ENCODE assay signal across 8 cellular contexts in genomic region chr6:26199773-26200728, GRCh38.
A peak's percentile ranks its signal among the peaks of the same experiment; 100 is the strongest.
DNase-seq lines count a peak whose midpoint lies in the region; ATAC-seq and TF ChIP-seq lines count a peak whose summit lies in the region.

No MANE protein-coding gene starts in this region.

- CTCF ChIA-PET in activated CD4-positive, alpha-beta T cell treated with anti-CD3 and anti-CD28 coated beads for 36 hours (lab: Charles Lee), result interaction anchor here (0.8 to 3.6 kb wide), 9 partner anchors 11 to 174 kb away, joined by 3 to 30 read pairs (median 5); a partner anchor contains a TSS

- ATAC-seq in activated CD4-positive, alpha-beta T cell treated with anti-CD3 and anti-CD28 coated beads for 36 hours, result peak; percentile 8
- ATAC-seq in HG02798 (IDR thresholded peaks at IDR 0.05; ENCODE audit: poor library complexity, unreplicated experiment) (no peak), HG03342 (IDR thresholded peaks at IDR 0.05; ENCODE audit: unreplicated experiment) (no peak)

- H3K27ac ChIP-seq in OCI-LY1 (ENCODE audit: low read depth, low read length, poor library complexity, severe bottlenecking) (peak overlapping the region; percentile 99), muscle layer of duodenum (ENCODE audit: low read length) (peak overlapping the region; percentile 93)

- intact Hi-C loops in activated CD4-positive, alpha-beta T cell treated with anti-CD3 and anti-CD28 coated beads for 36 hours (cut with DNase I, micrococcal nuclease), result loop anchor here (1.0 to 5.0 kb wide), 14 partner anchors 16 to 1692 kb away; a partner anchor contains a TSS

- H3K9me3 ChIP-seq in OCI-LY1 (ENCODE audit: low read length) (no peaks in the 10 kb centered on the region), muscle layer of duodenum (ENCODE audit: control insufficient read depth in 1 of 2, low read length in 2 of 2) (no peaks in the 10 kb centered on the region)

- no peaks in the 10 kb centered on the region for H3K27me3 ChIP-seq in OCI-LY1 (ENCODE audit: insufficient read depth, low read length)
- peaks cover 3% of the 10 kb centered on the region for H3K27me3 ChIP-seq in muscle layer of duodenum (ENCODE audit: low read depth, low read length)

- no peaks in the 10 kb centered on the region for H3K9me2 ChIP-seq in OCI-LY1 (ENCODE audit: low read depth, low read length)

- peak overlapping the region; percentile 98 for H3K4me3 Mint-ChIP-seq in activated CD4-positive, alpha-beta T cell treated with anti-CD3 and anti-CD28 coated beads for 36 hours

- peak overlapping the region; percentile 99 for H3K27ac Mint-ChIP-seq in activated CD4-positive, alpha-beta T cell treated with anti-CD3 and anti-CD28 coated beads for 36 hours

- peak overlapping the region; percentile 92 for H3K9ac ChIP-seq in OCI-LY1 (ENCODE audit: low read length)

- no peak for DNase-seq in activated CD4-positive, alpha-beta T cell treated with anti-CD3 and anti-CD28 coated beads for 36 hours
- DNase-seq in activated CD4-positive, alpha-beta T cell treated with anti-CD3 and anti-CD28 coated beads for 48 hours, result no peak
- peak; percentile 29 for DNase-seq in dedifferentiated amniotic fluid mesenchymal stem cell (ENCODE audit: extremely low spot score)
- DNase-seq in stimulated activated CD4-positive, alpha-beta T cell treated with anti-CD3 and anti-CD28 coated beads, Interleukin-4, amount 100 ng/mL, for 24 hours, result no peak

- H3K4me2 ChIP-seq in OCI-LY1 (ENCODE audit: low read length), result peak overlapping the region; percentile 78

- peaks cover 8% of the 10 kb centered on the region; the same call in 1 of the 2 replicates for H3K36me3 ChIP-seq in OCI-LY1 (ENCODE audit: insufficient read depth, low read length)
- no peaks in the 10 kb centered on the region for H3K36me3 ChIP-seq in muscle layer of duodenum (ENCODE audit: control insufficient read depth in 1 of 2, insufficient read depth in 2 of 2, low read length in 2 of 2)

- peaks cover 28% of the 10 kb centered on the region for H3K36me3 Mint-ChIP-seq in activated CD4-positive, alpha-beta T cell treated with anti-CD3 and anti-CD28 coated beads for 36 hours (ENCODE audit: low read depth)

- peaks cover 40% of the 10 kb centered on the region for H3K4me1 ChIP-seq in OCI-LY1 (ENCODE audit: insufficient read depth, low read length, severe bottlenecking)
- H3K4me1 ChIP-seq in muscle layer of duodenum (ENCODE audit: control insufficient read depth in 1 of 2, insufficient read depth in 2 of 2, low read length in 2 of 2), result peaks cover 0 to 21% of the 10 kb centered on the region in 2 donors

- H3K4me3 ChIP-seq in OCI-LY1 (ENCODE audit: low read depth, low read length, poor library complexity, severe bottlenecking) (peak overlapping the region; percentile 85), muscle layer of duodenum (ENCODE audit: low read depth in 1 of 2, low read length in 2 of 2) (peak overlapping the region; percentile 70 to 74)

- H3F3A ChIP-seq in OCI-LY1 (ENCODE audit: insufficient read depth, low read length), result peaks cover 30% of the 10 kb centered on the region

- no peak for TF ChIP-seq CTCF in OCI-LY1 (IDR thresholded peaks at IDR 0.05; ENCODE audit: low read length)

- POLR2A ChIA-PET in activated CD4-positive, alpha-beta T cell treated with anti-CD3 and anti-CD28 coated beads for 36 hours (lab: Charles Lee), result interaction anchor here (0.6 to 6.6 kb wide), 29 partner anchors 8 to 1693 kb away, joined by 3 to 248 read pairs (median 14); partner anchors contain the start of gene HMGN4

- H3K27me3 Mint-ChIP-seq in activated CD4-positive, alpha-beta T cell treated with anti-CD3 and anti-CD28 coated beads for 36 hours, result no peaks in the 10 kb centered on the region

- H3K9me3 Mint-ChIP-seq in activated CD4-positive, alpha-beta T cell treated with anti-CD3 and anti-CD28 coated beads for 36 hours (ENCODE audit: low read depth), result no peaks in the 10 kb centered on the region

- H3K4me1 Mint-ChIP-seq in activated CD4-positive, alpha-beta T cell treated with anti-CD3 and anti-CD28 coated beads for 36 hours, result peaks cover 31% of the 10 kb centered on the region

- H2AFZ ChIP-seq in OCI-LY1 (ENCODE audit: low read length), result no peak overlapping the region

- H3K79me2 ChIP-seq in OCI-LY1 (ENCODE audit: insufficient read depth, low read length), result no peaks in the 10 kb centered on the region

- no peaks in the 10 kb centered on the region for H4K20me1 ChIP-seq in OCI-LY1 (ENCODE audit: insufficient read depth, low read length)
